In genomic region chr1:40708750-40709099, GRCh38 we compare ENCODE assay signal across 8 cellular contexts. TPM values are rescaled to one million over a fixed set of nuclear protein-coding genes. Genes with fewer than 3 reads are reported as not detected.
DNase-seq lines count a peak whose midpoint lies in the region; ATAC-seq and TF ChIP-seq lines count a peak whose summit lies in the region.

No MANE protein-coding gene starts in this region.

- H3K36me3 ChIP-seq in hepatocyte (replicated peaks; ENCODE audit: insufficient read depth, low read depth) (no peaks in the 10 kb centered on the region), skeletal muscle satellite cell (ENCODE audit: insufficient read depth, low read length) (no peaks in the 10 kb centered on the region)

- 4% methylated on average over 3 of the region's 3 CpGs for WGBS in hepatocyte (ENCODE audit: low lambda C conversion rate, missing lambda C conversion rate)

- peak overlapping the region; percentile 54 for H3K27ac ChIP-seq in hepatocyte

- no peaks in the 10 kb centered on the region for H3K9me3 ChIP-seq in hepatocyte (ENCODE audit: low read depth)
- no peaks in the 10 kb centered on the region for H3K9me3 ChIP-seq in skeletal muscle satellite cell (replicated peaks; ENCODE audit: low read length)

- DNase-seq in AG09309 (ENCODE audit: low read depth): peak; percentile 59
- DNase-seq in NCI-H2171 treated with DMSO at 0.1 percent for 48 hours (lab: John Stamatoyannopoulos, UW): peak; percentile 96
- peak; percentile 61 for DNase-seq in amniotic stem cell (lab: John Stamatoyannopoulos, UW)
- peak; percentile 74 for DNase-seq in hepatocyte (ENCODE audit: low spot score)
- no peak for DNase-seq in effector CD4-positive, alpha-beta T cell

- H3K4me1 ChIP-seq in hepatocyte (ENCODE audit: insufficient read depth): peaks cover 20% of the 10 kb centered on the region
- H3K4me1 ChIP-seq in skeletal muscle satellite cell (ENCODE audit: control insufficient read depth, insufficient read depth, low read length): peaks cover 39% of the 10 kb centered on the region

- peak overlapping the region; percentile 70 for H3K9ac ChIP-seq in skeletal muscle satellite cell (ENCODE audit: low read depth, low read length)

- no peaks in the 10 kb centered on the region for H3K9me2 ChIP-seq in hepatocyte (replicated peaks; ENCODE audit: insufficient read depth)

- H3K4me2 ChIP-seq in hepatocyte: peak overlapping the region; percentile 82
- H3K4me2 ChIP-seq in skeletal muscle satellite cell (ENCODE audit: low read length): peak overlapping the region; percentile 80

- peaks cover 93% of the 10 kb centered on the region for H3K79me2 ChIP-seq in hepatocyte

- no peak for TF ChIP-seq CTCF in AG09309 (IDR thresholded peaks at IDR 0.05; ENCODE audit: control insufficient read depth, insufficient read depth, low read depth, low read length, missing control alignments)
- TF ChIP-seq CTCF in hepatocyte (IDR thresholded peaks at IDR 0.05; ENCODE audit: poor library complexity): no peak

- peak; percentile 41 for ATAC-seq in GM18858 (IDR thresholded peaks at IDR 0.05; ENCODE audit: unreplicated experiment)
- peak; percentile 64 for ATAC-seq in HG02973 (IDR thresholded peaks at IDR 0.05; ENCODE audit: unreplicated experiment)

- no peak overlapping the region for H2AFZ ChIP-seq in hepatocyte

- H3K4me3 ChIP-seq in AG09309 (ENCODE audit: control insufficient read depth, low read depth, low read length) (peak overlapping the region; percentile 55), hepatocyte (no peak overlapping the region), skeletal muscle satellite cell (ENCODE audit: low read length) (peak overlapping the region; percentile 73)

- H4K20me1 ChIP-seq in hepatocyte (ENCODE audit: insufficient read depth, poor library complexity, severe bottlenecking): peaks cover 2% of the 10 kb centered on the region

- H3K27me3 ChIP-seq in hepatocyte (no peaks in the 10 kb centered on the region), skeletal muscle satellite cell (ENCODE audit: control insufficient read depth, insufficient read depth, low read length) (no peaks in the 10 kb centered on the region)

RNA-seq across cellular contexts. Expression of gene NFYC, which starts 17.2 kb away (rescaled TPM):
- 38.6 and 44.1 TPM in 2 replicates for total RNA-seq in hepatocyte
- 52.5 and 54.8 TPM in 2 replicates for polyA plus RNA-seq in hepatocyte
- 17.9 and 18.5 TPM in 2 replicates for total RNA-seq in skeletal muscle satellite cell (2012; rRNA removed)

RNA-seq across cellular contexts. Expression of gene RIMS3, which starts 43.2 kb away (rescaled TPM):
- total RNA-seq in hepatocyte: 1.0 and 1.6 TPM in 2 replicates
- polyA plus RNA-seq in hepatocyte: 0.32 and 1.4 TPM in 2 replicates
- total RNA-seq in skeletal muscle satellite cell (2012; rRNA removed): under 0.01 and 0.22 TPM in 2 replicates
